ENCODE assay signal across 2 cellular contexts in genomic region chr3:150504473-150504872, GRCh38.
TF ChIP-seq lines count a peak whose summit lies in the region.

No MANE protein-coding gene starts in this region.

TF ChIP-seq in IMR-90, 13 proteins besides CTCF, POLR2A, EP300 and RAD21:
- TF ChIP-seq BHLHE40 (IDR thresholded peaks at IDR 0.05; ENCODE audit: low read depth, low read length): no peak
- TF ChIP-seq ELK1 (IDR thresholded peaks at IDR 0.05; ENCODE audit: borderline replicate concordance, low read depth, low read length): no peak
- TF ChIP-seq NFE2L2 (IDR thresholded peaks at IDR 0.05; ENCODE audit: low read depth, low read length): no peak
- no peak for TF ChIP-seq FOS (IDR thresholded peaks at IDR 0.05; ENCODE audit: low read depth, low read length)
- TF ChIP-seq RCOR1 (IDR thresholded peaks at IDR 0.05; ENCODE audit: insufficient replicate concordance, low read length): no peak
- TF ChIP-seq SMC3 (IDR thresholded peaks at IDR 0.05; ENCODE audit: low read depth, low read length): no peak
- TF ChIP-seq CEBPB (IDR thresholded peaks at IDR 0.05; ENCODE audit: low read depth, low read length): no peak
- TF ChIP-seq USF2 (IDR thresholded peaks at IDR 0.05; ENCODE audit: low read depth, low read length): no peak
- TF ChIP-seq CHD1 (IDR thresholded peaks at IDR 0.05; ENCODE audit: low read depth, low read length): no peak
- no peak for TF ChIP-seq RFX5 (IDR thresholded peaks at IDR 0.05; ENCODE audit: low read depth, low read length)

TF ChIP-seq in H1, 55 proteins besides CTCF, POLR2A, EP300 and RAD21:
- no peak for TF ChIP-seq SRF (IDR thresholded peaks at IDR 0.05; ENCODE audit: low read depth, low read length)
- TF ChIP-seq CHD1 (IDR thresholded peaks at IDR 0.05; ENCODE audit: low read depth, low read length): no peak
- no peak for TF ChIP-seq SIN3A (conservative IDR thresholded peaks at IDR 0.05 in 1 of 2, IDR thresholded peaks at IDR 0.05 in 1 of 2; ENCODE audit: low read depth in 1 of 2, low read length in 2 of 2)
- TF ChIP-seq GTF2F1 (IDR thresholded peaks at IDR 0.05; ENCODE audit: borderline replicate concordance, low read depth, low read length): no peak
- no peak for TF ChIP-seq CEBPB (IDR thresholded peaks at IDR 0.05; ENCODE audit: low read depth, low read length)
